Comparison of ENCODE assay signal across 31 cellular contexts in genomic region chr4:107166181-107166580, GRCh38.
"Had no signal": no experiment of that assay in that cellular context is flagged by ENCODE, and none has a peak within 500 bp of the region (broad histone marks: within the 10 kb centered on the region; RNA-seq: fewer than 3 reads in every experiment).

No MANE protein-coding gene starts in this region.

- DNase-seq: Karpas-422, MM.1S, MV-4-11, NCI-H1092, NCI-H1105, NCI-H1417 treated with DMSO at 0.1 percent for 48 hours, NCI-H146, NCI-H1694 treated with DMSO at 0.1 percent for 48 hours, NCI-H187 treated with DMSO at 0.1 percent for 48 hours, NCI-H2029, NCI-H2081, NCI-H2107, NCI-H2171, NCI-H226, NCI-H446 treated with DMSO at 0.1 percent for 48 hours, NCI-H510A, NCI-H524, NCI-H526, NCI-H69, NCI-H748 treated with DMSO at 0.1 percent for 48 hours, NCI-H82, PC-9, SHP77, SIG-M5, SJCRH30, SK-N-SH, SW 1271, T-helper 1 cell had no signal

- H3K36me3 ChIP-seq: SJCRH30 had no signal

- H3K27ac ChIP-seq: PC-9, RWPE1, SJCRH30 had no signal

- ATAC-seq: Panc1, Right ventricle myocardium inferior had no signal

- H3K9me3 ChIP-seq: SJCRH30 had no signal

- H3K4me3 ChIP-seq: PC-9, SJCRH30 had no signal

- H3K27me3 ChIP-seq: SJCRH30 had no signal

- H3K4me1 ChIP-seq: SJCRH30 had no signal
